ENCODE assay signal across 34 cellular contexts in the genomic region with DNA sequence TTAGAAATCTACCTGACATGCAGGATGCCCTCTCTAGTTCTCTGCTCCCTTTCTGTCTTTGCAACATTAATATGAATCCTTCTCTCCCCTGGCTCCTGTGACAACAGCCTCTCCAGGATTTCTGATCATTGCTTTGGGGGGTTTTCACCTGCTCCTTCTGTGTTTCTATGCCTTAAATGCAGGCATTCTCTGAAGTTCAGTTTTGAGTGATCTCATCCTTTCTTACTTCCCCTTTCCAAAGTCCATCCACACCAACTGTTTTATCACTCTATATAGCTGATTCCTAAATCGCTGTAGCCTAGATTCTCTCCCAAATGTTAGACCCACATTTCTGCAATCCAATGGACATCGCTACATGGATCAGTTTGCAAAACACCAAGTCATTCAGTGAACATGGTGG.
"Had no signal": no experiment of that assay in that cellular context is flagged by ENCODE, and none has a peak within 500 bp of the region (broad histone marks: within the 10 kb centered on the region; RNA-seq: fewer than 3 reads in every experiment).

No MANE protein-coding gene starts in this region.

- H3K27ac ChIP-seq: ascending aorta, cardiac muscle cell, colonic mucosa, WERI-Rb-1 had no signal

- H3K4me1 ChIP-seq: ascending aorta, colonic mucosa had no signal

- H3K36me3 Mint-ChIP-seq: activated CD8-positive, alpha-beta memory T cell treated with anti-CD3 and anti-CD28 coated beads, Interleukin-2, amount 10 ng/mL, durations not matched to agents 7 days and 5 days; activated naive CD4-positive, alpha-beta T cell treated with anti-CD3 and anti-CD28 coated beads, Interleukin-2, amount 10 ng/mL, durations not matched to agents 7 days and 5 days; activated naive CD8-positive, alpha-beta T cell treated with anti-CD3 and anti-CD28 coated beads for 36 hours; T-cell had no signal

- H3K4me3 Mint-ChIP-seq: activated CD4-positive, alpha-beta memory T cell treated with anti-CD3 and anti-CD28 coated beads, Interleukin-2, amount 10 ng/mL, durations not matched to agents 7 days and 5 days; activated CD8-positive, alpha-beta memory T cell treated with anti-CD3 and anti-CD28 coated beads, Interleukin-2, amount 10 ng/mL, durations not matched to agents 7 days and 5 days; activated naive CD4-positive, alpha-beta T cell treated with anti-CD3 and anti-CD28 coated beads, Interleukin-2, amount 10 ng/mL, durations not matched to agents 7 days and 5 days; activated naive CD8-positive, alpha-beta T cell treated with anti-CD3 and anti-CD28 coated beads for 36 hours; central memory CD8-positive, alpha-beta T cell; T-cell; T-helper 17 cell had no signal

- H3K36me3 ChIP-seq: ascending aorta, cardiac muscle cell, colonic mucosa, MG63, WERI-Rb-1 had no signal

- H3K27me3 ChIP-seq: ascending aorta, colonic mucosa, MG63 had no signal

- DNase-seq: activated CD4-positive, alpha-beta memory T cell treated with anti-CD3 and anti-CD28 coated beads, Interleukin-2, amount 10 ng/mL, durations not matched to agents 7 days and 5 days; activated CD4-positive, alpha-beta T cell treated with anti-CD3 and anti-CD28 coated beads for 1 hour; activated CD4-positive, alpha-beta T cell treated with anti-CD3 and anti-CD28 coated beads for 48 hours; activated CD4-positive, CD25-positive, alpha-beta regulatory T cell; activated CD8-positive, alpha-beta memory T cell treated with anti-CD3 and anti-CD28 coated beads for 24 hours; activated CD8-positive, alpha-beta memory T cell treated with anti-CD3 and anti-CD28 coated beads, Interleukin-2, amount 10 ng/mL, durations not matched to agents 7 days and 5 days; activated CD8-positive, alpha-beta memory T cell treated with anti-CD3 and anti-CD28 coated beads, Interleukin-2, amount 50 U/mL, for 48 hours; activated effector memory CD4-positive, alpha-beta T cell treated with Interleukin-2 at 50 U/mL for 16 hours; activated naive CD4-positive, alpha-beta T cell treated with anti-CD3 and anti-CD28 coated beads, Interleukin-2, amount 10 ng/mL, durations not matched to agents 7 days and 5 days; activated naive CD8-positive, alpha-beta T cell treated with anti-CD3 and anti-CD28 coated beads for 36 hours; activated T-cell treated with anti-CD3 and anti-CD28 coated beads, Interleukin-2, amount 50 U/mL, for 48 hours; amniotic stem cell; colonic mucosa; Kasumi-1; MG63; NCI-H1092; NCI-H1436 treated with DMSO at 0.1 percent for 48 hours; NCI-H1694 treated with DMSO at 0.1 percent for 48 hours; NCI-H2029 treated with DMSO at 0.1 percent for 48 hours; NCI-H2107; NCI-H2171; NCI-H510A; NCI-H526; NCI-H748 treated with DMSO at 0.1 percent for 48 hours; NK-92 treated with Interleukin-12 subunit alpha and Interleukin-12 subunit beta, amount 100 ng/mL, for 24 hours; SIG-M5; T-cell; T-helper 17 cell; WERI-Rb-1 had no signal

- H3K27ac Mint-ChIP-seq: activated CD4-positive, alpha-beta memory T cell treated with anti-CD3 and anti-CD28 coated beads, Interleukin-2, amount 10 ng/mL, durations not matched to agents 7 days and 5 days; activated CD8-positive, alpha-beta memory T cell treated with anti-CD3 and anti-CD28 coated beads, Interleukin-2, amount 10 ng/mL, durations not matched to agents 7 days and 5 days; activated naive CD4-positive, alpha-beta T cell treated with anti-CD3 and anti-CD28 coated beads, Interleukin-2, amount 10 ng/mL, durations not matched to agents 7 days and 5 days; activated naive CD8-positive, alpha-beta T cell treated with anti-CD3 and anti-CD28 coated beads for 36 hours; T-cell; T-helper 17 cell had no signal

- ATAC-seq: activated CD8-positive, alpha-beta memory T cell treated with anti-CD3 and anti-CD28 coated beads, Interleukin-2, amount 10 ng/mL, durations not matched to agents 7 days and 5 days; Panc1; SK-N-SH treated with all-trans-retinoic acid at 6 μM for 48 hours; T-cell; T-helper 17 cell had no signal

- H3K4me3 ChIP-seq: ascending aorta, cardiac muscle cell, colonic mucosa, MG63 had no signal

- H3K4me1 Mint-ChIP-seq: activated CD4-positive, alpha-beta memory T cell treated with anti-CD3 and anti-CD28 coated beads, Interleukin-2, amount 10 ng/mL, durations not matched to agents 7 days and 5 days; activated CD8-positive, alpha-beta memory T cell treated with anti-CD3 and anti-CD28 coated beads, Interleukin-2, amount 10 ng/mL, durations not matched to agents 7 days and 5 days; activated naive CD4-positive, alpha-beta T cell treated with anti-CD3 and anti-CD28 coated beads, Interleukin-2, amount 10 ng/mL, durations not matched to agents 7 days and 5 days; activated naive CD8-positive, alpha-beta T cell treated with anti-CD3 and anti-CD28 coated beads for 36 hours; central memory CD8-positive, alpha-beta T cell; T-cell; T-helper 17 cell had no signal

- H3K9me3 Mint-ChIP-seq: activated CD4-positive, alpha-beta memory T cell treated with anti-CD3 and anti-CD28 coated beads, Interleukin-2, amount 10 ng/mL, durations not matched to agents 7 days and 5 days; activated naive CD4-positive, alpha-beta T cell treated with anti-CD3 and anti-CD28 coated beads, Interleukin-2, amount 10 ng/mL, durations not matched to agents 7 days and 5 days; activated naive CD8-positive, alpha-beta T cell treated with anti-CD3 and anti-CD28 coated beads for 36 hours; central memory CD8-positive, alpha-beta T cell; T-cell had no signal
